In the genomic region with DNA sequence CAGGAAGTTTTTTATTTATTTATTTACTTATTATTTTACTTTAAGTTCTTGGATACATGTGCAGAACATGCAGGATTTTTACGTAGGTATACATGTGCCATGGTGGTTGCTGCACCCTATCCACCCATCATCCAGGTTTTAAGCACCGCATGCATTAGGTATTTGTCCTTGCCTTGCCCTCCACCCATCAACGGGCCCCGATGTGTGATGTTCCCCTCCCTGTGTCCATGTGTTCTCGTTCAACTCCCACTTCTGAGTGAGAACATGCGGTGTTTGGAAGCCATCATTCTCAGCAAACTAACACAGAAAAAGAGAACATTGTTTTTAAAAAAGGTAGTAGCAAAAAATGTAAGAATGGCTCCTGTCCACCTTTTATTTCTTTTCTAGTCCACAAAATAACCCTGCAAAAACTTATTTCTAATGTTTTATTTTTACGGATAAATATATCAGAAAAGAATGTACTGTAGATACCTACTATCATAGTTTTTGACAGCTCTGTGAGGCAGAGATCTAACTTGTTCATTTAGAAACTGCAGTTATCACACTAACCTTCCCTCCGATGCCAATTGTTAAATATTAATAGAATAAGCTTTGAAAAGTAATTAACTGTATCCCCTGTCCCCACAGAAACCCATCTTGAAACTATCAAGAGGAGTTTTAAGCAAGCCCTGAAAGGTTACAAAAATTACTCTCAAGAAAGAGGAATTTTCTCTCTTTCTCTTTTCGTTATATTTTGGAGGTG, we compare ENCODE assay signal across 25 cellular contexts.
DNase-seq lines count a peak whose midpoint lies in the region; ATAC-seq lines count a peak whose summit lies in the region.
"Had no signal": no experiment of that assay in that cellular context is flagged by ENCODE, and none has a peak within 500 bp of the region (broad histone marks: within the 10 kb centered on the region; RNA-seq: fewer than 3 reads in every experiment).

No MANE protein-coding gene starts in this region.

- H3K4me1 Mint-ChIP-seq in activated T-cell treated with anti-CD3 and anti-CD28 coated beads, Interleukin-2, amount 50 U/mL, for 24 hours (ENCODE audit: low read depth), result peaks cover 42% of the 10 kb centered on the region

- H3K4me1 ChIP-seq in skeletal muscle tissue (ENCODE audit: control insufficient read depth in 3 of 3, insufficient read depth in 3 of 3, low read length in 3 of 3), result peaks cover 28 to 45% (median 29%) of the 10 kb centered on the region in 3 donors
- H3K4me1 ChIP-seq: BLaER1, breast epithelium had no signal

- H3K4me3 Mint-ChIP-seq in activated T-cell treated with anti-CD3 and anti-CD28 coated beads, Interleukin-2, amount 50 U/mL, for 24 hours, result no peak overlapping the region
- H3K4me3 Mint-ChIP-seq: dendritic cell treated with granulocyte-macrophage colony-stimulating factor and Interleukin-4, amounts not matched to agents 40 ng/mL and 50 ng/mL, for 4 days; neural progenitor cell; stimulated activated effector memory CD8-positive, alpha-beta T cell treated with anti-CD3 and anti-CD28 coated beads, Interleukin-12 subunit alpha, Interleukin-12 subunit beta, amount 100 ng/mL, for 72 hours had no signal

- peaks cover 33% of the 10 kb centered on the region for H3K36me3 Mint-ChIP-seq in activated T-cell treated with anti-CD3 and anti-CD28 coated beads, Interleukin-2, amount 50 U/mL, for 24 hours (ENCODE audit: low read depth)
- H3K36me3 Mint-ChIP-seq: neural progenitor cell had no signal

- H3K36me3 ChIP-seq in skeletal muscle tissue (ENCODE audit: control insufficient read depth in 3 of 3, insufficient read depth in 3 of 3, low read length in 3 of 3), result no peaks in the 10 kb centered on the region
- H3K36me3 ChIP-seq: BLaER1, breast epithelium, lower lobe of right lung, neural progenitor cell, suprapubic skin had no signal

- H3K9ac ChIP-seq in skeletal muscle tissue (ENCODE audit: low read depth in 1 of 3, low read length in 3 of 3), result peak overlapping the region; percentile 68 to 75 (median 71)
- H3K9ac ChIP-seq: BLaER1, neural progenitor cell, SK-N-SH had no signal

- H3K27me3 ChIP-seq in skeletal muscle tissue (ENCODE audit: control insufficient read depth in 3 of 3, insufficient read depth in 3 of 3, low read length in 3 of 3), result no peaks in the 10 kb centered on the region
- H3K27me3 ChIP-seq: BLaER1, breast epithelium, neural progenitor cell, suprapubic skin had no signal

- H3K27ac ChIP-seq in skeletal muscle tissue (ENCODE audit: low read depth, low read length), result peak overlapping the region; percentile 89
- H3K27ac ChIP-seq: BLaER1, breast epithelium, lower lobe of right lung, neural progenitor cell, RWPE1, suprapubic skin had no signal

- H3K4me3 ChIP-seq in skeletal muscle tissue (ENCODE audit: low read length in 3 of 3), result peak overlapping the region in 2 of 3 donors; percentile 11 to 17
- H3K4me3 ChIP-seq: BLaER1, breast epithelium, lower lobe of right lung, neural progenitor cell, suprapubic skin had no signal

- no peak overlapping the region for H3K27ac Mint-ChIP-seq in activated T-cell treated with anti-CD3 and anti-CD28 coated beads, Interleukin-2, amount 50 U/mL, for 24 hours
- H3K27ac Mint-ChIP-seq: dendritic cell treated with granulocyte-macrophage colony-stimulating factor and Interleukin-4, amounts not matched to agents 40 ng/mL and 50 ng/mL, for 4 days; neural progenitor cell; stimulated activated effector memory CD8-positive, alpha-beta T cell treated with anti-CD3 and anti-CD28 coated beads, Interleukin-12 subunit alpha, Interleukin-12 subunit beta, amount 100 ng/mL, for 72 hours had no signal

- H3K9me3 ChIP-seq in skeletal muscle tissue (ENCODE audit: control insufficient read depth in 3 of 3, low read length in 3 of 3), result no peaks in the 10 kb centered on the region
- H3K9me3 ChIP-seq: BLaER1, breast epithelium, Caco-2, lower lobe of right lung, SK-N-SH, suprapubic skin had no signal

- no peak for DNase-seq in left cardiac atrium
- DNase-seq in activated T-cell treated with anti-CD3 and anti-CD28 coated beads, Interleukin-2, amount 50 U/mL, for 24 hours, result no peak
- DNase-seq in NCI-H2171 treated with DMSO at 0.1 percent for 48 hours (lab: John Stamatoyannopoulos, UW), result no peak
- DNase-seq: activated CD4-positive, alpha-beta T cell treated with anti-CD3 and anti-CD28 coated beads for 48 hours; activated naive CD4-positive, alpha-beta T cell treated with anti-CD3 and anti-CD28 coated beads, Interleukin-2, amount 50 U/mL, for 16 hours; amygdala; Caco-2; DMS79; lower lobe of right lung; NCI-H1092; NCI-H187 treated with DMSO at 0.1 percent for 48 hours; SK-N-SH; stimulated activated CD4-positive, alpha-beta T cell treated with anti-CD3 and anti-CD28 coated beads, Interleukin-2, amount 100 ng/mL, for 48 hours; T-helper 2 cell had no signal

- H3K27me3 Mint-ChIP-seq in activated T-cell treated with anti-CD3 and anti-CD28 coated beads, Interleukin-2, amount 50 U/mL, for 24 hours, result no peaks in the 10 kb centered on the region
- H3K27me3 Mint-ChIP-seq: dendritic cell treated with granulocyte-macrophage colony-stimulating factor and Interleukin-4, amounts not matched to agents 40 ng/mL and 50 ng/mL, for 4 days had no signal

- ATAC-seq in GM19043 (IDR thresholded peaks at IDR 0.05; ENCODE audit: low read depth, unreplicated experiment) (peak; percentile 59), HG03354 (IDR thresholded peaks at IDR 0.05; ENCODE audit: poor library complexity, severe bottlenecking, unreplicated experiment) (peak; percentile 67), left cardiac atrium (peak; percentile 48 to 60), HG02610 (IDR thresholded peaks at IDR 0.05; ENCODE audit: unreplicated experiment) (no peak)
- ATAC-seq: lower lobe of right lung; stimulated activated effector memory CD8-positive, alpha-beta T cell treated with anti-CD3 and anti-CD28 coated beads, Interleukin-12 subunit alpha, Interleukin-12 subunit beta, amount 100 ng/mL, for 72 hours had no signal

- intact Hi-C loops in left cardiac atrium (cut with DNase I), result loop anchor here (10.0 kb wide), 3 partner anchors 188 to 612 kb away; a partner anchor contains a TSS

- peaks cover 7% of the 10 kb centered on the region for H3K9me3 Mint-ChIP-seq in activated T-cell treated with anti-CD3 and anti-CD28 coated beads, Interleukin-2, amount 50 U/mL, for 24 hours
- H3K9me3 Mint-ChIP-seq: dendritic cell treated with granulocyte-macrophage colony-stimulating factor and Interleukin-4, amounts not matched to agents 40 ng/mL and 50 ng/mL, for 4 days; neural progenitor cell; stimulated activated effector memory CD8-positive, alpha-beta T cell treated with anti-CD3 and anti-CD28 coated beads, Interleukin-12 subunit alpha, Interleukin-12 subunit beta, amount 100 ng/mL, for 72 hours had no signal
